In genomic region chr6:34424200-34425131, GRCh38 we compare ENCODE assay signal across 9 cellular contexts. TPM values are rescaled to one million over a fixed set of nuclear protein-coding genes. Genes with fewer than 3 reads are reported as not detected.
DNase-seq lines count a peak whose midpoint lies in the region; ATAC-seq, FAIRE-seq and TF ChIP-seq lines count a peak whose summit lies in the region.
"Had no signal": no experiment of that assay in that cellular context is flagged by ENCODE, and none has a peak within 500 bp of the region (broad histone marks: within the 10 kb centered on the region; RNA-seq: fewer than 3 reads in every experiment).

No MANE protein-coding gene starts in this region.

- peak overlapping the region in 1 of 2 donors; percentile 68 for H3K27ac ChIP-seq in esophagus (ENCODE audit: low read depth in 2 of 2, low read length in 1 of 2)
- peak overlapping the region in 1 of 4 donors; percentile 81 for H3K27ac ChIP-seq in pancreas

- no peak for ATAC-seq in pancreas
- no peak for ATAC-seq in GM19035 (IDR thresholded peaks at IDR 0.05; ENCODE audit: unreplicated experiment)

- TF ChIP-seq CTCF in pancreas (IDR thresholded peaks at IDR 0.05) (no peak), GM13977 (IDR thresholded peaks at IDR 0.05; ENCODE audit: extremely low read depth, insufficient read depth, missing control alignments) (no peak)

- no peak for FAIRE-seq in pancreas (lab: Jason Lieb, UNC)

- intact Hi-C loops in pancreas (cut with DNase I) = no loop called here

- H3K27me3 ChIP-seq in esophagus (ENCODE audit: control insufficient read depth in 1 of 2, insufficient read depth in 2 of 2, low read length in 2 of 2) (no peaks in the 10 kb centered on the region), pancreas (no peaks in the 10 kb centered on the region)

- H3K4me3 ChIP-seq in esophagus (ENCODE audit: low read depth in 1 of 2, low read length in 2 of 2) (peak overlapping the region; percentile 82 to 99), pancreas (peak overlapping the region in 3 of 4 donors; percentile 70 to 79 (median 71))

- in situ Hi-C loops in GM13977 (cut with MboI; ENCODE audit: low pct_unique_long_range_greater_than_20kb, low sequenced_read_pairs, unreplicated experiment) = no loop called here

- H3K4me1 ChIP-seq in esophagus (ENCODE audit: control insufficient read depth in 2 of 2, insufficient read depth in 2 of 2, low read length in 1 of 2) (peaks cover 0 to 3% of the 10 kb centered on the region in 2 donors), pancreas (peaks cover 5 to 8% (median 6%) of the 10 kb centered on the region in 3 donors)

- H3K9me3 ChIP-seq in esophagus (ENCODE audit: control insufficient read depth in 2 of 2, insufficient read depth in 1 of 2, low read depth in 1 of 2, low read length in 1 of 2) (no peaks in the 10 kb centered on the region), pancreas (no peaks in the 10 kb centered on the region)

- peak; percentile 78 for DNase-seq in ELF-1 (ENCODE audit: low read depth, low spot score)
- DNase-seq in RKO (ENCODE audit: low spot score) = peak; percentile 36
- no peak for DNase-seq in pancreas
- DNase-seq in GM13977 (ENCODE audit: low spot score) = no peak
- no peak for DNase-seq in CD1c-positive myeloid dendritic cell (ENCODE audit: extremely low spot score)
- no peak for DNase-seq in stimulated activated CD4-positive, alpha-beta T cell treated with anti-CD3 and anti-CD28 coated beads, Interleukin-2, amount 100 ng/mL, for 24 hours

- H3K36me3 ChIP-seq in esophagus (ENCODE audit: control insufficient read depth in 2 of 2, insufficient read depth in 2 of 2, low read length in 1 of 2) (peaks cover 7 to 11% of the 10 kb centered on the region in 2 donors), pancreas (peaks cover 0 to 48% (median 41%) of the 10 kb centered on the region in 3 donors)

- 60 to 65% methylated on average over 19 of the region's 19 CpGs for WGBS in esophagus, 2 donors
- WGBS in pancreas, 2 donors = 57 to 68% methylated on average over 19 of the region's 19 CpGs

RNA-seq across cellular contexts. Expression of gene RPS10, which starts 1.4 kb away (rescaled TPM):
- polyA plus RNA-seq in esophagus (1,000 to 10,000 TPM; 1,884 to 2,829 TPM), pancreas (1,000 to 10,000 TPM; 1,140 to 1,334 TPM)
- 1,000 to 10,000 TPM in 2 of 6 donors, 100 to 1,000 TPM in 4; 565 to 1,127 (median 903) TPM for total RNA-seq in pancreas

RNA-seq across cellular contexts. Expression of gene NUDT3, which starts 32.0 kb away (rescaled TPM):
- polyA plus RNA-seq in esophagus (1 to 10 TPM; 7.9 to 8.5 TPM), pancreas (10 to 100 TPM in 1 of 2 donors, 1 to 10 TPM in 1; 7.1 to 12.0 TPM)
- total RNA-seq in pancreas = 10 to 100 TPM; 10.7 to 20.7 (median 16.0) TPM

RNA-seq across cellular contexts. Expression of gene PACSIN1, which starts 41.4 kb away (rescaled TPM):
- polyA plus RNA-seq in esophagus = under 1 TPM; 0.01 to 0.04 TPM
- 1 to 10 TPM in 1 of 6 donors, under 1 TPM in 5; 0.25 to 1.4 (median 0.63) TPM for total RNA-seq in pancreas
- polyA plus RNA-seq in pancreas = 1 to 10 TPM; 1.2 to 2.0 TPM
- total RNA-seq: omental fat pad had no signal

Comparison
In these comparisons a context has a peak if more than half of its experiments do, and no peak if none do; other contexts are left out.
1. DNase-seq: peak in ELF-1 (single experiment) and RKO (single experiment); none in pancreas (0 of 6), GM13977 (single experiment), CD1c-positive myeloid dendritic cell (single experiment) and stimulated activated CD4-positive, alpha-beta T cell treated with anti-CD3 and anti-CD28 coated beads, Interleukin-2, amount 100 ng/mL, for 24 hours (0 of 2).